21 cellular contexts compared by ENCODE assay signal in genomic region chr2:111995148-111995547, GRCh38. TPM values are rescaled to one million over a fixed set of nuclear protein-coding genes. Genes with fewer than 3 reads are reported as not detected.
DNase-seq lines count a peak whose midpoint lies in the region; ATAC-seq, FAIRE-seq and TF ChIP-seq lines count a peak whose summit lies in the region.
"Had no signal": no experiment of that assay in that cellular context is flagged by ENCODE, and none has a peak within 500 bp of the region (broad histone marks: within the 10 kb centered on the region; RNA-seq: fewer than 3 reads in every experiment).

No MANE protein-coding gene starts in this region.

- H3K9me3 Mint-ChIP-seq in Caco-2 (ENCODE audit: unreplicated experiment): no peaks in the 10 kb centered on the region
- H3K9me3 Mint-ChIP-seq: CD4-positive, alpha-beta T cell had no signal

- intact Hi-C loops in Caco-2 (cut with micrococcal nuclease; ENCODE audit: unreplicated experiment): no loop called here
- intact Hi-C loops in colonic mucosa (cut with DNase I): no loop called here
- intact Hi-C loops in pancreas (cut with DNase I): no loop called here

- H3K27ac ChIP-seq in colonic mucosa: no peak overlapping the region
- no peak overlapping the region for H3K27ac ChIP-seq in pancreas
- H3K27ac ChIP-seq: A549, C4-2B, GM23248, HL-60, KMS-11 had no signal

- no peak for TF ChIP-seq CTCF in Caco-2 (IDR thresholded peaks at IDR 0.05; ENCODE audit: insufficient read depth in 1 of 2, low read depth in 1 of 2, low read length in 1 of 2, severe bottlenecking in 1 of 2, unreplicated experiment in 1 of 2)
- TF ChIP-seq CTCF in colonic mucosa (IDR thresholded peaks at IDR 0.05): no peak
- no peak for TF ChIP-seq CTCF in pancreas (IDR thresholded peaks at IDR 0.05)

- peak overlapping the region; percentile 71 for H3K27ac Mint-ChIP-seq in Caco-2 (ENCODE audit: unreplicated experiment)
- H3K27ac Mint-ChIP-seq: CD4-positive, alpha-beta T cell had no signal

- H3K4me1 Mint-ChIP-seq in Caco-2 (ENCODE audit: low read depth, unreplicated experiment): peaks cover 9% of the 10 kb centered on the region

- H3K36me3 ChIP-seq in Caco-2 (ENCODE audit: control insufficient read depth, insufficient read depth, low read length): peaks cover 4% of the 10 kb centered on the region; the same call in 1 of the 2 replicates
- no peaks in the 10 kb centered on the region for H3K36me3 ChIP-seq in colonic mucosa
- H3K36me3 ChIP-seq in pancreas: peaks cover 0 to 7% (median 0%) of the 10 kb centered on the region in 3 donors

- H3K9me3 ChIP-seq in Caco-2 (no peaks in the 10 kb centered on the region), colonic mucosa (no peaks in the 10 kb centered on the region), pancreas (no peaks in the 10 kb centered on the region)
- H3K9me3 ChIP-seq: A549, HAP-1 had no signal

- CTCF ChIA-PET in Caco-2 (lab: Charles Lee): no interaction called here

- H3K27me3 Mint-ChIP-seq in Caco-2 (ENCODE audit: insufficient read depth, unreplicated experiment): no peaks in the 10 kb centered on the region

- 48 to 61% methylated on average over 5 of the region's 5 CpGs for WGBS in pancreas, 2 donors

- FAIRE-seq in pancreas (lab: Jason Lieb, UNC): no peak
- FAIRE-seq: A549, GM12878, GM19239, HTR-8/SVneo had no signal

- no peak overlapping the region for H3K9ac ChIP-seq in colonic mucosa (ENCODE audit: low read depth in 2 of 2, low read length in 2 of 2)
- H3K9ac ChIP-seq: GM23248, KMS-11 had no signal

- peaks cover 83% of the 10 kb centered on the region for H3K36me3 Mint-ChIP-seq in Caco-2 (ENCODE audit: insufficient read depth, unreplicated experiment)

- no peak overlapping the region for H3K4me3 ChIP-seq in Caco-2 (ENCODE audit: low read depth, low read length)
- no peak overlapping the region for H3K4me3 ChIP-seq in colonic mucosa
- H3K4me3 ChIP-seq in pancreas: no peak overlapping the region
- H3K4me3 ChIP-seq: A549, GM12878, GM23248, HAP-1 had no signal

- POLR2A ChIA-PET in Caco-2 (lab: Charles Lee): no interaction called here

- no peak overlapping the region for H3K4me3 Mint-ChIP-seq in Caco-2 (ENCODE audit: unreplicated experiment)
- H3K4me3 Mint-ChIP-seq: CD4-positive, alpha-beta T cell had no signal

- no TSS peak for BruUV-seq in Caco-2 (replicated peaks; lab: Mats Ljungman, UMichigan)

- ATAC-seq in pancreas (peak; percentile 31 to 84 (median 59)), GM19035 (IDR thresholded peaks at IDR 0.05; ENCODE audit: unreplicated experiment) (no peak), GM21381 (IDR thresholded peaks at IDR 0.05; ENCODE audit: unreplicated experiment) (no peak)
- ATAC-seq: A549, GM12878 had no signal

- H3K27me3 ChIP-seq in Caco-2 (replicated peaks; ENCODE audit: control insufficient read depth, insufficient read depth, low read length) (no peaks in the 10 kb centered on the region), colonic mucosa (no peaks in the 10 kb centered on the region), pancreas (no peaks in the 10 kb centered on the region)

- DNase-seq in Caco-2 (peak; percentile 43 to 57), HT-29 (ENCODE audit: low spot score) (peak; percentile 40), colonic mucosa (peak; percentile 54), pancreas (no peak), NCI-H1436 treated with DMSO at 0.1 percent for 48 hours (lab: John Stamatoyannopoulos, UW) (no peak)
- DNase-seq: AML-193; CD4-positive, alpha-beta T cell; DMS153; DND-41; EL; GM23248 had no signal

- H3K4me1 ChIP-seq in Caco-2 (peaks cover 20% of the 10 kb centered on the region), colonic mucosa (no peaks in the 10 kb centered on the region), pancreas (peaks cover 0 to 4% (median 3%) of the 10 kb centered on the region in 3 donors)
- H3K4me1 ChIP-seq: A549, HAP-1 had no signal

RNA-seq across cellular contexts. Expression of gene TMEM87B, which starts 59.9 kb away (rescaled TPM):
- 16.3 and 17.1 TPM in 2 replicates for total RNA-seq in Caco-2 (2022)
- total RNA-seq in HT-29 (2014; rRNA removed; shearing (Covaris generic)): 9.1 and 18.7 TPM in 2 replicates
- 10 to 100 TPM; 56.7 to 71.2 TPM for total RNA-seq in colonic mucosa
- total RNA-seq in pancreas: 10 to 100 TPM; 10.1 to 21.7 (median 14.0) TPM
- 10 to 100 TPM in 1 of 2 donors, 1 to 10 TPM in 1; 4.7 to 11.6 TPM for polyA plus RNA-seq in pancreas

Comparison
In these comparisons a context has a peak if more than half of its experiments do, and no peak if none do; other contexts are left out.
1. DNase-seq: peak in Caco-2 (2 of 2), HT-29 (single experiment) and colonic mucosa (single experiment); none in pancreas (0 of 6) and NCI-H1436 treated with DMSO at 0.1 percent for 48 hours (single experiment).
2. ATAC-seq: peak in pancreas (4 of 4); none in GM19035 (single experiment) and GM21381 (single experiment).